ENCODE assay signal across 24 cellular contexts in the genomic region with DNA sequence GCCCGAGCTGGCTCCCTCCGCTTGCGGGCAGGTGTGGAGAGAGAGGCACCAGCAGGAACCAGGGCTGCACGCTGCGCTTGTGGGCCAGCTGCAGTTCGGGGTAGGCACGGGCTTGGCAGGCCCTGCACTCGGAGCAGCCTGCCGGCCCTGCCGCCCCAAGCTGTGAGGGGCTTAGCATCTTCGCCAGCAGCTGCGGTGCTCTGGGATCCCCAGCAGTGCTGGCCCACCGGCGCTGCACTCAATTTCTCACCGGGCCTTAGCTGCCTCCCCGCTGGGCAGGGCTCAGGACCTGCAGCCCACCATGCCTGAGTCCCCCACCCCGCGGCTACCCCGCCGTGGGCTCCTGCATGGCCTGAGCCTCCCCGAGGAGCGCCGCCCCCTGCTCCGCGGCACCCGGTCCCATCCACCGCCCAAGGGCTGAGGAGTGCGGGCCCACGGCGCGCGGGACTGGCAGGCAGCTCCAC.
"Had no signal": no experiment of that assay in that cellular context is flagged by ENCODE, and none has a peak within 500 bp of the region (broad histone marks: within the 10 kb centered on the region; RNA-seq: fewer than 3 reads in every experiment).

No MANE protein-coding gene starts in this region.

- H3K4me1 Mint-ChIP-seq: naive thymus-derived CD8-positive, alpha-beta T cell; stimulated activated effector memory CD8-positive, alpha-beta T cell treated with anti-CD3 and anti-CD28 coated beads, Interleukin-12 subunit alpha, Interleukin-12 subunit beta, amount 100 ng/mL, for 72 hours had no signal

- H3K27me3 ChIP-seq: esophagus muscularis mucosa, foreskin keratinocyte, gastroesophageal sphincter, heart left ventricle, hepatocyte, right atrium auricular region, sigmoid colon, suprapubic skin, transverse colon, vagina had no signal

- H3K27me3 Mint-ChIP-seq: naive thymus-derived CD8-positive, alpha-beta T cell had no signal

- H3K27ac ChIP-seq: coronary artery, esophagus muscularis mucosa, foreskin keratinocyte, gastroesophageal sphincter, heart left ventricle, hepatocyte, parathyroid adenoma, prostate gland, right atrium auricular region, sigmoid colon, suprapubic skin, transverse colon, vagina had no signal

- H3K9me3 ChIP-seq: esophagus muscularis mucosa, gastroesophageal sphincter, heart left ventricle, prostate gland, right atrium auricular region, sigmoid colon, suprapubic skin, transverse colon, vagina had no signal

- H2AFZ ChIP-seq: hepatocyte, parathyroid adenoma had no signal

- H3K9ac ChIP-seq: parathyroid adenoma had no signal

- H3K36me3 ChIP-seq: esophagus muscularis mucosa, gastroesophageal sphincter, heart left ventricle, prostate gland, right atrium auricular region, sigmoid colon, suprapubic skin, transverse colon, vagina had no signal

- H3K4me3 Mint-ChIP-seq: naive thymus-derived CD8-positive, alpha-beta T cell; neural crest cell; stimulated activated effector memory CD8-positive, alpha-beta T cell treated with anti-CD3 and anti-CD28 coated beads, Interleukin-12 subunit alpha, Interleukin-12 subunit beta, amount 100 ng/mL, for 72 hours had no signal

- DNase-seq: dermis blood vessel endothelial cell; effector memory CD4-positive, alpha-beta T cell; foreskin keratinocyte; kidney; mammary epithelial cell; sigmoid colon; stimulated activated CD4-positive, alpha-beta T cell treated with anti-CD3 and anti-CD28 coated beads, Interleukin-2, amount 100 ng/mL, for 24 hours; stimulated activated CD4-positive, alpha-beta T cell treated with anti-CD3 and anti-CD28 coated beads, Interleukin-4, amount 100 ng/mL, for 24 hours; stimulated activated naive CD4-positive, alpha-beta T cell treated with Interleukin-2 at 50 U/mL for 16 hours; transverse colon had no signal

- ATAC-seq: foreskin keratinocyte; gastroesophageal sphincter; heart left ventricle; left lobe of liver; naive thymus-derived CD8-positive, alpha-beta T cell; stimulated activated effector memory CD8-positive, alpha-beta T cell treated with anti-CD3 and anti-CD28 coated beads, Interleukin-12 subunit alpha, Interleukin-12 subunit beta, amount 100 ng/mL, for 72 hours had no signal

- H3K4me1 ChIP-seq: esophagus muscularis mucosa, foreskin keratinocyte, gastroesophageal sphincter, heart left ventricle, parathyroid adenoma, prostate gland, right atrium auricular region, sigmoid colon, suprapubic skin, transverse colon, vagina had no signal

- H3K4me3 ChIP-seq: coronary artery, esophagus muscularis mucosa, gastroesophageal sphincter, heart left ventricle, hepatocyte, prostate gland, right atrium auricular region, sigmoid colon, suprapubic skin, transverse colon, vagina had no signal

- H3K4me2 ChIP-seq: hepatocyte had no signal

- H3K27ac Mint-ChIP-seq: naive thymus-derived CD8-positive, alpha-beta T cell; stimulated activated effector memory CD8-positive, alpha-beta T cell treated with anti-CD3 and anti-CD28 coated beads, Interleukin-12 subunit alpha, Interleukin-12 subunit beta, amount 100 ng/mL, for 72 hours had no signal
